11 cellular contexts compared by ENCODE assay signal in genomic region chr21:42360317-42360716, GRCh38. TPM values are rescaled to one million over a fixed set of nuclear protein-coding genes. Genes with fewer than 3 reads are reported as not detected.
DNase-seq lines count a peak whose midpoint lies in the region; TF ChIP-seq lines count a peak whose summit lies in the region.
"Had no signal": no experiment of that assay in that cellular context is flagged by ENCODE, and none has a peak within 500 bp of the region (broad histone marks: within the 10 kb centered on the region; RNA-seq: fewer than 3 reads in every experiment).

No MANE protein-coding gene starts in this region.

- peaks cover 8% of the 10 kb centered on the region for H3K4me1 ChIP-seq in NT2/D1 (ENCODE audit: insufficient read depth, insufficient read length)
- H3K4me1 ChIP-seq: colonic mucosa, right lobe of liver had no signal

- H3K27me3 Mint-ChIP-seq in activated CD4-positive, alpha-beta memory T cell treated with anti-CD3 and anti-CD28 coated beads for 36 hours: peaks cover 8% of the 10 kb centered on the region
- H3K27me3 Mint-ChIP-seq in activated CD4-positive, alpha-beta memory T cell treated with anti-CD3 and anti-CD28 coated beads, Interleukin-2, amount 10 ng/mL, durations not matched to agents 7 days and 5 days: peaks cover 30% of the 10 kb centered on the region
- peaks cover 2% of the 10 kb centered on the region for H3K27me3 Mint-ChIP-seq in neural crest cell (ENCODE audit: low read depth)

- H3K9ac ChIP-seq in NT2/D1 (ENCODE audit: insufficient read length, low read depth): no peak overlapping the region

- H3K36me3 ChIP-seq in NT2/D1 (ENCODE audit: insufficient read depth, insufficient read length, low read length): no peaks in the 10 kb centered on the region
- H3K36me3 ChIP-seq: colonic mucosa, right lobe of liver had no signal

- no peak overlapping the region for H3K4me3 ChIP-seq in NT2/D1 (ENCODE audit: insufficient read length, low read depth)
- H3K4me3 ChIP-seq: colonic mucosa, right lobe of liver had no signal

- no peaks in the 10 kb centered on the region for H3K4me1 Mint-ChIP-seq in activated CD4-positive, alpha-beta memory T cell treated with anti-CD3 and anti-CD28 coated beads for 36 hours (ENCODE audit: low read depth)
- H3K4me1 Mint-ChIP-seq in activated CD4-positive, alpha-beta memory T cell treated with anti-CD3 and anti-CD28 coated beads, Interleukin-2, amount 10 ng/mL, durations not matched to agents 7 days and 5 days: peaks cover 2% of the 10 kb centered on the region
- H3K4me1 Mint-ChIP-seq in neural crest cell: no peaks in the 10 kb centered on the region
- H3K4me1 Mint-ChIP-seq: natural killer cell had no signal

- no peaks in the 10 kb centered on the region for H3K27me3 ChIP-seq in NT2/D1 (ENCODE audit: insufficient read depth, insufficient read length)
- H3K27me3 ChIP-seq: colonic mucosa, right lobe of liver had no signal

- TF ChIP-seq CTCF in neural crest cell (conservative IDR thresholded peaks at IDR 0.05): peak; percentile 16

- H3K27ac Mint-ChIP-seq in activated CD4-positive, alpha-beta memory T cell treated with anti-CD3 and anti-CD28 coated beads for 36 hours: no peak overlapping the region
- H3K27ac Mint-ChIP-seq in activated CD4-positive, alpha-beta memory T cell treated with anti-CD3 and anti-CD28 coated beads, Interleukin-2, amount 10 ng/mL, durations not matched to agents 7 days and 5 days: no peak overlapping the region
- H3K27ac Mint-ChIP-seq in neural crest cell (ENCODE audit: unreplicated experiment): no peak overlapping the region
- H3K27ac Mint-ChIP-seq: activated naive CD8-positive, alpha-beta T cell; natural killer cell had no signal

- H3K9me3 Mint-ChIP-seq in activated CD4-positive, alpha-beta memory T cell treated with anti-CD3 and anti-CD28 coated beads for 36 hours: peaks cover 12% of the 10 kb centered on the region
- H3K9me3 Mint-ChIP-seq in activated CD4-positive, alpha-beta memory T cell treated with anti-CD3 and anti-CD28 coated beads, Interleukin-2, amount 10 ng/mL, durations not matched to agents 7 days and 5 days: peaks cover 14% of the 10 kb centered on the region
- peaks cover 10% of the 10 kb centered on the region for H3K9me3 Mint-ChIP-seq in neural crest cell
- H3K9me3 Mint-ChIP-seq: natural killer cell had no signal

- DNase-seq in activated CD4-positive, alpha-beta memory T cell treated with anti-CD3 and anti-CD28 coated beads for 36 hours: peak; percentile 41
- no peak for DNase-seq in activated CD4-positive, alpha-beta memory T cell treated with anti-CD3 and anti-CD28 coated beads, Interleukin-2, amount 10 ng/mL, durations not matched to agents 7 days and 5 days
- DNase-seq in NT2/D1 (ENCODE audit: low read depth, low spot score) (peak; percentile 36), neural crest cell (ENCODE audit: low read depth, low spot score) (no peak), glomerular visceral epithelial cell (ENCODE audit: extremely low spot score) (no peak), globus pallidus (ENCODE audit: low spot score) (no peak)
- DNase-seq: colonic mucosa, natural killer cell, NCI-H2029 treated with DMSO at 0.1 percent for 48 hours had no signal

- peaks cover 8% of the 10 kb centered on the region; the same call in 1 of the 2 replicates for H3K9me3 ChIP-seq in NT2/D1 (ENCODE audit: insufficient read depth, low read length)
- H3K9me3 ChIP-seq: colonic mucosa, right lobe of liver had no signal

- CTCF ChIA-PET in activated CD4-positive, alpha-beta memory T cell treated with anti-CD3 and anti-CD28 coated beads for 36 hours (lab: Charles Lee): interaction anchor here (0.5 to 5.6 kb wide), 11 partner anchors 14 to 507 kb away, joined by 3 to 29 read pairs (median 4); no protein-coding TSS in a partner anchor
- CTCF ChIA-PET in activated CD4-positive, alpha-beta memory T cell treated with anti-CD3 and anti-CD28 coated beads, Interleukin-2, amount 10 ng/mL, durations not matched to agents 7 days and 5 days (lab: Charles Lee): interaction anchor here (0.9 to 1.7 kb wide), 4 partner anchors 23 to 215 kb away, joined by 3 to 6 read pairs (median 4); no protein-coding TSS in a partner anchor

- no peak overlapping the region for H3K4me3 Mint-ChIP-seq in activated CD4-positive, alpha-beta memory T cell treated with anti-CD3 and anti-CD28 coated beads for 36 hours
- no peak overlapping the region for H3K4me3 Mint-ChIP-seq in activated CD4-positive, alpha-beta memory T cell treated with anti-CD3 and anti-CD28 coated beads, Interleukin-2, amount 10 ng/mL, durations not matched to agents 7 days and 5 days
- H3K4me3 Mint-ChIP-seq in neural crest cell: no peak overlapping the region
- H3K4me3 Mint-ChIP-seq: activated naive CD8-positive, alpha-beta T cell; natural killer cell had no signal

- intact Hi-C loops in activated CD4-positive, alpha-beta memory T cell treated with anti-CD3 and anti-CD28 coated beads for 36 hours (cut with micrococcal nuclease): no loop called here

- peaks cover 4% of the 10 kb centered on the region for H3K36me3 Mint-ChIP-seq in activated CD4-positive, alpha-beta memory T cell treated with anti-CD3 and anti-CD28 coated beads for 36 hours
- H3K36me3 Mint-ChIP-seq in activated CD4-positive, alpha-beta memory T cell treated with anti-CD3 and anti-CD28 coated beads, Interleukin-2, amount 10 ng/mL, durations not matched to agents 7 days and 5 days (ENCODE audit: low read depth): no peaks in the 10 kb centered on the region
- no peaks in the 10 kb centered on the region for H3K36me3 Mint-ChIP-seq in neural crest cell (ENCODE audit: low read depth)
- H3K36me3 Mint-ChIP-seq: activated naive CD8-positive, alpha-beta T cell; natural killer cell had no signal

- POLR2A ChIA-PET in activated CD4-positive, alpha-beta memory T cell treated with anti-CD3 and anti-CD28 coated beads for 36 hours (lab: Charles Lee): no interaction called here
- POLR2A ChIA-PET in activated CD4-positive, alpha-beta memory T cell treated with anti-CD3 and anti-CD28 coated beads, Interleukin-2, amount 10 ng/mL, durations not matched to agents 7 days and 5 days (lab: Charles Lee): interaction anchor here (1.0 to 1.1 kb wide), 2 partner anchors 9 to 66 kb away, joined by 3 read pairs; no protein-coding TSS in a partner anchor

RNA-seq across cellular contexts. Expression of gene TFF1, which starts 6.0 kb away (rescaled TPM):
- not detected for total RNA-seq in activated CD4-positive, alpha-beta memory T cell treated with anti-CD3 and anti-CD28 coated beads for 36 hours
- total RNA-seq in activated CD4-positive, alpha-beta memory T cell treated with anti-CD3 and anti-CD28 coated beads, Interleukin-2, amount 10 ng/mL, durations not matched to agents 7 days and 5 days: not detected
- not detected in 2 replicates for total RNA-seq in neural crest cell
- total RNA-seq: natural killer cell, right lobe of liver had no signal

RNA-seq across cellular contexts. Expression of gene TFF2, which starts 9.5 kb away (rescaled TPM):
- total RNA-seq in activated CD4-positive, alpha-beta memory T cell treated with anti-CD3 and anti-CD28 coated beads for 36 hours: not detected
- not detected for total RNA-seq in activated CD4-positive, alpha-beta memory T cell treated with anti-CD3 and anti-CD28 coated beads, Interleukin-2, amount 10 ng/mL, durations not matched to agents 7 days and 5 days
- total RNA-seq in neural crest cell: not detected in 2 replicates
- total RNA-seq: natural killer cell had no signal

RNA-seq across cellular contexts. Expression of gene TMPRSS3, which starts 35.5 kb away (rescaled TPM):
- total RNA-seq in activated CD4-positive, alpha-beta memory T cell treated with anti-CD3 and anti-CD28 coated beads for 36 hours: 10 to 100 TPM; 47.6 to 49.8 TPM
- total RNA-seq in activated CD4-positive, alpha-beta memory T cell treated with anti-CD3 and anti-CD28 coated beads, Interleukin-2, amount 10 ng/mL, durations not matched to agents 7 days and 5 days: 10 to 100 TPM; 24.6 to 24.8 TPM
- total RNA-seq in neural crest cell: not detected in 2 replicates

RNA-seq across cellular contexts. Expression of gene UBASH3A, which starts 43.4 kb away (rescaled TPM):
- 10 to 100 TPM; 27.2 to 29.4 TPM for total RNA-seq in activated CD4-positive, alpha-beta memory T cell treated with anti-CD3 and anti-CD28 coated beads for 36 hours
- 10 to 100 TPM; 67.8 to 70.6 TPM for total RNA-seq in activated CD4-positive, alpha-beta memory T cell treated with anti-CD3 and anti-CD28 coated beads, Interleukin-2, amount 10 ng/mL, durations not matched to agents 7 days and 5 days
- not detected in 2 replicates for total RNA-seq in neural crest cell

RNA-seq across cellular contexts. Expression of gene TFF3, which starts 45.1 kb away (rescaled TPM):
- not detected for total RNA-seq in activated CD4-positive, alpha-beta memory T cell treated with anti-CD3 and anti-CD28 coated beads for 36 hours
- total RNA-seq in activated CD4-positive, alpha-beta memory T cell treated with anti-CD3 and anti-CD28 coated beads, Interleukin-2, amount 10 ng/mL, durations not matched to agents 7 days and 5 days: not detected
- total RNA-seq in neural crest cell: not detected in 2 replicates
- total RNA-seq: natural killer cell had no signal

Comparison
In these comparisons a context has a peak if more than half of its experiments do, and no peak if none do; other contexts are left out.
1. DNase-seq: peak in activated CD4-positive, alpha-beta memory T cell treated with anti-CD3 and anti-CD28 coated beads for 36 hours (single experiment) and NT2/D1 (single experiment); none in activated CD4-positive, alpha-beta memory T cell treated with anti-CD3 and anti-CD28 coated beads, Interleukin-2, amount 10 ng/mL, durations not matched to agents 7 days and 5 days (single experiment), neural crest cell (single experiment), glomerular visceral epithelial cell (single experiment) and globus pallidus (single experiment).
2. RNA of gene TMPRSS3, which starts 35.5 kb away (total RNA-seq): 47.6 to 49.8 TPM in activated CD4-positive, alpha-beta memory T cell treated with anti-CD3 and anti-CD28 coated beads for 36 hours and 24.6 to 24.8 TPM in activated CD4-positive, alpha-beta memory T cell treated with anti-CD3 and anti-CD28 coated beads, Interleukin-2, amount 10 ng/mL, durations not matched to agents 7 days and 5 days; not detected in neural crest cell; every median in the first group is over 10 times any median in the second.